In genomic region chr6:79706527-79706926, GRCh38 we compare ENCODE assay signal across 26 cellular contexts.
A peak's percentile ranks its signal among the peaks of the same experiment; 100 is the strongest.
DNase-seq lines count a peak whose midpoint lies in the region; ATAC-seq, FAIRE-seq and TF ChIP-seq lines count a peak whose summit lies in the region.
"Had no signal": no experiment of that assay in that cellular context is flagged by ENCODE, and none has a peak within 500 bp of the region (broad histone marks: within the 10 kb centered on the region; RNA-seq: fewer than 3 reads in every experiment).

No MANE protein-coding gene starts in this region.

- no peaks in the 10 kb centered on the region for H3K9me3 ChIP-seq in HepG2 (ENCODE audit: low read length)
- no peaks in the 10 kb centered on the region for H3K9me3 ChIP-seq in right lobe of liver
- no peaks in the 10 kb centered on the region for H3K9me3 ChIP-seq in mesenchymal stem cell (ENCODE audit: control insufficient read depth, low read length)
- H3K9me3 ChIP-seq: BE2C, BLaER1 had no signal

- H3K14ac ChIP-seq in mesenchymal stem cell (ENCODE audit: low read length in 2 of 2) = no peak overlapping the region

- H4K91ac ChIP-seq in mesenchymal stem cell (ENCODE audit: low read length) = no peak overlapping the region

- H3K23ac ChIP-seq in mesenchymal stem cell (ENCODE audit: low read length in 2 of 2) = no peak overlapping the region

- no peaks in the 10 kb centered on the region for H3K27me3 ChIP-seq in HepG2 (ENCODE audit: control insufficient read depth in 1 of 2, insufficient read depth in 2 of 2, low read length in 2 of 2)
- no peaks in the 10 kb centered on the region for H3K27me3 ChIP-seq in right lobe of liver
- H3K27me3 ChIP-seq in mesenchymal stem cell (ENCODE audit: control insufficient read depth in 1 of 2, insufficient read depth in 1 of 2, low read length in 2 of 2) = no peaks in the 10 kb centered on the region
- H3K27me3 ChIP-seq: BE2C, BLaER1 had no signal

- FAIRE-seq in HepG2 (lab: Jason Lieb, UNC) = no peak
- FAIRE-seq: A204.1, GM12878, GM12892, GM18507 had no signal

- WGBS in HepG2 (ENCODE audit: low lambda C conversion rate) = 100% methylated on average over 3 of the region's 3 CpGs
- WGBS in right lobe of liver (ENCODE audit: insufficient coverage, low coverage, low lambda C conversion rate, missing lambda C conversion rate) = 75% methylated on average over 3 of the region's 3 CpGs
- 87% methylated on average over 3 of the region's 3 CpGs for WGBS in mesenchymal stem cell

- TF ChIP-seq CTCF in HepG2 (CRISPR knock-in tag; IDR thresholded peaks at IDR 0.05) (no peak), right lobe of liver (IDR thresholded peaks at IDR 0.05) (no peak), WTC11 (IDR thresholded peaks at IDR 0.05) (no peak)

- in situ Hi-C loops in HepG2 (cut with HindIII; ENCODE audit: extremely low pct_ligation_motif_present, low pct_unique_long_range_greater_than_20kb) = no loop called here

- H3K4me3 ChIP-seq in HepG2 (replicated peaks in 1 of 3; ENCODE audit: insufficient read depth in 1 of 3, low read depth in 2 of 3, low read length in 3 of 3) = no peak overlapping the region
- no peak overlapping the region for H3K4me3 ChIP-seq in right lobe of liver
- H3K4me3 ChIP-seq in mesenchymal stem cell (ENCODE audit: insufficient read depth in 1 of 2, low read depth in 1 of 2, low read length in 2 of 2) = no peak overlapping the region
- H3K4me3 ChIP-seq: BLaER1, GM12878 had no signal

- H3K4me3 Mint-ChIP-seq in WTC11 = no peak overlapping the region
- H3K4me3 Mint-ChIP-seq: CD14-positive monocyte; CD4-positive, alpha-beta memory T cell; CD4-positive, CD25-positive, alpha-beta regulatory T cell; CD8-positive, alpha-beta memory T cell had no signal

- H2BK12ac ChIP-seq in mesenchymal stem cell (ENCODE audit: low read length in 2 of 2) = no peak overlapping the region

- H2BK120ac ChIP-seq in mesenchymal stem cell (ENCODE audit: low read depth, low read length) = no peak overlapping the region

- H3K79me2 ChIP-seq in HepG2 (ENCODE audit: insufficient read depth, low read length) = no peaks in the 10 kb centered on the region

- H3K79me1 ChIP-seq in mesenchymal stem cell (replicated peaks; ENCODE audit: low read length, poor library complexity, severe bottlenecking) = no peaks in the 10 kb centered on the region

- H3K27ac Mint-ChIP-seq in WTC11 = no peak overlapping the region
- H3K27ac Mint-ChIP-seq: CD14-positive monocyte; CD4-positive, alpha-beta memory T cell; CD4-positive, CD25-positive, alpha-beta regulatory T cell; CD8-positive, alpha-beta memory T cell had no signal

- POLR2A ChIA-PET in HepG2 (lab: Yijun Ruan, JAX) (no interaction called here), WTC11 (lab: Charles Lee) (no interaction called here)

- H2AK5ac ChIP-seq in mesenchymal stem cell (ENCODE audit: low read length, severe bottlenecking) = no peak overlapping the region

- H3K18ac ChIP-seq in mesenchymal stem cell (ENCODE audit: low read depth in 1 of 2, low read length in 2 of 2) = no peak overlapping the region

- H2AFZ ChIP-seq in HepG2 (ENCODE audit: low read length) = no peak overlapping the region
- no peak overlapping the region for H2AFZ ChIP-seq in mesenchymal stem cell (ENCODE audit: low read depth, low read length)

- H2BK5ac ChIP-seq in mesenchymal stem cell (ENCODE audit: low read depth, low read length, poor library complexity, severe bottlenecking) = no peak overlapping the region

- H3K4me1 ChIP-seq in HepG2 (ENCODE audit: insufficient read depth, low read length) (no peaks in the 10 kb centered on the region), right lobe of liver (no peaks in the 10 kb centered on the region), mesenchymal stem cell (ENCODE audit: control insufficient read depth, insufficient read depth, low read depth, low read length) (no peaks in the 10 kb centered on the region)
- H3K4me1 ChIP-seq: BLaER1 had no signal

- no peak overlapping the region for H3K27ac ChIP-seq in HepG2 (ENCODE audit: extremely low read length, insufficient read depth, low read length)
- no peak overlapping the region for H3K27ac ChIP-seq in right lobe of liver
- no peak overlapping the region for H3K27ac ChIP-seq in mesenchymal stem cell (ENCODE audit: low read length, poor library complexity, severe bottlenecking)
- H3K27ac ChIP-seq: BLaER1 had no signal

- no peaks in the 10 kb centered on the region for H4K20me1 ChIP-seq in HepG2 (ENCODE audit: insufficient read depth, low read length)
- H4K20me1 ChIP-seq: BLaER1 had no signal

- TF ChIP-seq POLR2A in HepG2 (IDR thresholded peaks at IDR 0.05; ENCODE audit: insufficient read depth in 1 of 2, low read depth in 2 of 2, low read length in 2 of 2) (no peak), right lobe of liver (IDR thresholded peaks at IDR 0.05) (no peak)

- H3K4me1 Mint-ChIP-seq in WTC11 = peaks cover 12% of the 10 kb centered on the region
- H3K4me1 Mint-ChIP-seq: CD14-positive monocyte; CD4-positive, CD25-positive, alpha-beta regulatory T cell had no signal

- intact Hi-C loops in HepG2 (cut with micrococcal nuclease; ENCODE audit: unreplicated experiment) (no loop called here), right lobe of liver (cut with DNase I) (no loop called here)

- no TSS peak for BruUV-seq in HepG2 (replicated peaks; lab: Mats Ljungman, UMichigan)

- no peak overlapping the region for H4K8ac ChIP-seq in mesenchymal stem cell (ENCODE audit: low read length)

- TF ChIP-seq EP300 in HepG2 (IDR thresholded peaks at IDR 0.05; ENCODE audit: low read depth in 2 of 2, low read length in 2 of 2) (no peak), HepG2 (CRISPR knock-in tag; IDR thresholded peaks at IDR 0.05; ENCODE audit: borderline replicate concordance) (no peak)

- CTCF ChIA-PET in HepG2 (lab: Yijun Ruan, JAX; ENCODE audit: low intra/inter-chr PET ratio, low total read pairs) = no interaction called here
- CTCF ChIA-PET in WTC11 (lab: Charles Lee) = interaction anchor here (0.6 kb wide), 1 partner anchor 187 kb away, joined by 4 read pairs; no protein-coding TSS in a partner anchor

- ATAC-seq in HepG2 = no peak
- no peak for ATAC-seq in right lobe of liver
- ATAC-seq in WTC11 = no peak
- ATAC-seq: GM12878 had no signal

- no peaks in the 10 kb centered on the region for H3K36me3 Mint-ChIP-seq in WTC11
- H3K36me3 Mint-ChIP-seq: CD14-positive monocyte; CD4-positive, alpha-beta memory T cell; CD4-positive, CD25-positive, alpha-beta regulatory T cell; CD8-positive, alpha-beta memory T cell had no signal

- DNase-seq in HepG2 (ENCODE audit: low spot score) (no peak), right lobe of liver (no peak), WTC11 (ENCODE audit: low spot score) (no peak), ecto neural progenitor cell (ENCODE audit: low spot score) (no peak), mesenchymal stem cell (no peak)
- DNase-seq: 8988T; ACHN; BE2C; C1 segment of cervical spinal cord; CD4-positive, alpha-beta memory T cell; CD4-positive, CD25-positive, alpha-beta regulatory T cell; CD8-positive, alpha-beta memory T cell; COR-L47; DMS 273 treated with DMSO at 0.1 percent for 48 hours; DMS153; DMS53; DMS79; DND-41; EL; GDM1 had no signal

- no peaks in the 10 kb centered on the region for H3K27me3 Mint-ChIP-seq in WTC11 (ENCODE audit: low read depth)
- H3K27me3 Mint-ChIP-seq: CD8-positive, alpha-beta memory T cell had no signal

- no peak overlapping the region for H3K9ac ChIP-seq in HepG2 (ENCODE audit: insufficient read depth, low read depth, low read length)
- no peak overlapping the region for H3K9ac ChIP-seq in mesenchymal stem cell (ENCODE audit: low read length)
- H3K9ac ChIP-seq: BLaER1 had no signal

- TF ChIP-seq RAD21 in HepG2 (CRISPR knock-in tag; IDR thresholded peaks at IDR 0.05) = no peak

- no peak overlapping the region for H3K4me2 ChIP-seq in HepG2 (ENCODE audit: low read depth, low read length)
- no peak overlapping the region for H3K4me2 ChIP-seq in mesenchymal stem cell (ENCODE audit: low read length, poor library complexity, severe bottlenecking)
- H3K4me2 ChIP-seq: BLaER1 had no signal

- no peak overlapping the region for H2BK15ac ChIP-seq in mesenchymal stem cell (ENCODE audit: low read depth, poor library complexity, severe bottlenecking)

- no peaks in the 10 kb centered on the region for H3K9me3 Mint-ChIP-seq in WTC11
- H3K9me3 Mint-ChIP-seq: CD14-positive monocyte; CD4-positive, alpha-beta memory T cell; CD8-positive, alpha-beta memory T cell had no signal

- H3K36me3 ChIP-seq in HepG2 (replicated peaks in 1 of 2; ENCODE audit: control insufficient read depth in 1 of 2, insufficient read depth in 2 of 2, low read length in 2 of 2) (peaks cover 0 to 3% of the 10 kb centered on the region in 2 experiments; a peak in 1 of 5 replicates), right lobe of liver (no peaks in the 10 kb centered on the region), mesenchymal stem cell (ENCODE audit: control insufficient read depth in 1 of 2, insufficient read depth in 2 of 2, low read depth in 1 of 2, low read length in 2 of 2) (no peaks in the 10 kb centered on the region)
- H3K36me3 ChIP-seq: BE2C, BLaER1 had no signal

- no peak overlapping the region for H3K4ac ChIP-seq in mesenchymal stem cell (ENCODE audit: low read depth in 1 of 2, low read length in 2 of 2)

TF ChIP-seq in HepG2, 621 proteins besides CTCF, POLR2A, EP300 and RAD21:
- TF ChIP-seq HOXA7 (CRISPR knock-in tag; IDR thresholded peaks at IDR 0.05) (no peak), ZNF121 (CRISPR knock-in tag; IDR thresholded peaks at IDR 0.05) (peak; percentile 55)

TF ChIP-seq in WTC11, 78 proteins besides CTCF, POLR2A, EP300 and RAD21:
- TF ChIP-seq NFYB (CRISPR knock-in tag; conservative IDR thresholded peaks at IDR 0.05; ENCODE audit: low read depth) (no peak), ZNF121 (CRISPR knock-in tag; IDR thresholded peaks at IDR 0.05) (peak; percentile 80)

Comparison
In these comparisons a context has a peak if more than half of its experiments do, and no peak if none do; other contexts are left out.
1. Of the 50 proteins assayed by ChIP-seq in both HepG2 and WTC11: peak only in HepG2: none; only in WTC11: none; in both: ZNF121; in neither: 49.